In genomic region chr19:912181-913079, GRCh38 we compare ENCODE assay signal across 8 cellular contexts. TPM values are rescaled to one million over a fixed set of nuclear protein-coding genes. Genes with fewer than 3 reads are reported as not detected.
DNase-seq lines count a peak whose midpoint lies in the region; ATAC-seq and TF ChIP-seq lines count a peak whose summit lies in the region.

No MANE protein-coding gene starts in this region.

- TF ChIP-seq CTCF in VCaP (conservative IDR thresholded peaks at IDR 0.05) (no peak), fibroblast of lung (conservative IDR thresholded peaks at IDR 0.05 in 1 of 2, IDR thresholded peaks at IDR 0.05 in 1 of 2; ENCODE audit: low read depth in 1 of 2, low read length in 2 of 2) (no peak)

- no peaks in the 10 kb centered on the region for H4K20me1 ChIP-seq in fibroblast of lung (ENCODE audit: control insufficient read depth, extremely low read depth, insufficient read depth, low read length)

- H3K79me2 ChIP-seq in fibroblast of lung (ENCODE audit: control insufficient read depth, insufficient read depth, low read length) = peaks cover 12% of the 10 kb centered on the region

- peaks cover 14% of the 10 kb centered on the region for H3K36me3 Mint-ChIP-seq in activated CD4-positive, alpha-beta T cell treated with anti-CD3 and anti-CD28 coated beads for 36 hours (ENCODE audit: low read depth)

- ATAC-seq in activated CD4-positive, alpha-beta T cell treated with anti-CD3 and anti-CD28 coated beads for 36 hours = no peak
- no peak for ATAC-seq in GM19467 (IDR thresholded peaks at IDR 0.05; ENCODE audit: unreplicated experiment)
- no peak for ATAC-seq in GM18861 (IDR thresholded peaks at IDR 0.05; ENCODE audit: unreplicated experiment)

- H3K4me3 ChIP-seq in fibroblast of lung (replicated peaks in 1 of 4; ENCODE audit: control extremely low read depth in 1 of 4, insufficient read depth in 1 of 4, low read depth in 3 of 4, low read length in 4 of 4) = peak overlapping the region; percentile 54 to 84 (median 62)
- peak overlapping the region; percentile 77 for H3K4me3 ChIP-seq in rectal smooth muscle tissue (ENCODE audit: low read length)

- peak overlapping the region; percentile 79 for H3K4me3 Mint-ChIP-seq in activated CD4-positive, alpha-beta T cell treated with anti-CD3 and anti-CD28 coated beads for 36 hours

- H3K27ac ChIP-seq in VCaP = peak overlapping the region; percentile 70
- peak overlapping the region; percentile 71 for H3K27ac ChIP-seq in fibroblast of lung (ENCODE audit: insufficient read depth, low read length)
- peak overlapping the region; percentile 55 for H3K27ac ChIP-seq in rectal smooth muscle tissue (ENCODE audit: low read depth, low read length)

- peaks cover 3% of the 10 kb centered on the region for H3K27me3 ChIP-seq in fibroblast of lung (ENCODE audit: control insufficient read depth, insufficient read depth, low read length)
- H3K27me3 ChIP-seq in rectal smooth muscle tissue (ENCODE audit: control insufficient read depth, insufficient read depth, low read length) = peaks cover 5% of the 10 kb centered on the region

- H3K9me3 Mint-ChIP-seq in activated CD4-positive, alpha-beta T cell treated with anti-CD3 and anti-CD28 coated beads for 36 hours (ENCODE audit: low read depth) = no peaks in the 10 kb centered on the region

- H3K27me3 Mint-ChIP-seq in activated CD4-positive, alpha-beta T cell treated with anti-CD3 and anti-CD28 coated beads for 36 hours = no peaks in the 10 kb centered on the region

- H3K27ac Mint-ChIP-seq in activated CD4-positive, alpha-beta T cell treated with anti-CD3 and anti-CD28 coated beads for 36 hours = no peak overlapping the region

- no peak overlapping the region for H2AFZ ChIP-seq in fibroblast of lung (ENCODE audit: low read length)

- H3K9me3 ChIP-seq in fibroblast of lung (ENCODE audit: control insufficient read depth, insufficient read depth, low read depth, low read length) = no peaks in the 10 kb centered on the region

- peaks cover 36% of the 10 kb centered on the region for H3K4me1 Mint-ChIP-seq in activated CD4-positive, alpha-beta T cell treated with anti-CD3 and anti-CD28 coated beads for 36 hours

- POLR2A ChIA-PET in activated CD4-positive, alpha-beta T cell treated with anti-CD3 and anti-CD28 coated beads for 36 hours (lab: Charles Lee) = no interaction called here

- peak overlapping the region; percentile 78 for H3K9ac ChIP-seq in fibroblast of lung (ENCODE audit: insufficient read depth, low read length)
- peak overlapping the region; percentile 90 for H3K9ac ChIP-seq in rectal smooth muscle tissue (ENCODE audit: low read length)

- CTCF ChIA-PET in activated CD4-positive, alpha-beta T cell treated with anti-CD3 and anti-CD28 coated beads for 36 hours (lab: Charles Lee) = no interaction called here

- peak; percentile 50 for DNase-seq in activated CD4-positive, alpha-beta T cell treated with anti-CD3 and anti-CD28 coated beads for 36 hours
- no peak for DNase-seq in activated CD4-positive, alpha-beta T cell treated with anti-CD3 and anti-CD28 coated beads, Interleukin-2, amount 50 U/mL, for 48 hours
- DNase-seq in fibroblast of lung (ENCODE audit: low read depth in 2 of 2) (no peak), HCEC 1CT (no peak)

- H3K4me2 ChIP-seq in fibroblast of lung (ENCODE audit: extremely low read depth, insufficient read depth, low read length) = no peak overlapping the region

- intact Hi-C loops in activated CD4-positive, alpha-beta T cell treated with anti-CD3 and anti-CD28 coated beads for 36 hours (cut with DNase I, micrococcal nuclease) = loop anchor here in 1 of 2 experiments (1.0 kb wide), 2 partner anchors 19 to 115 kb away; partner anchors contain the start of genes MED16, PTBP1 and RNU6-9

- H3K4me1 ChIP-seq in fibroblast of lung (ENCODE audit: control insufficient read depth, extremely low read depth, insufficient read depth, low read length) = peaks cover 6% of the 10 kb centered on the region
- H3K4me1 ChIP-seq in rectal smooth muscle tissue (ENCODE audit: control insufficient read depth, insufficient read depth, low read length) = peaks cover 3% of the 10 kb centered on the region

- H3K36me3 ChIP-seq in fibroblast of lung (ENCODE audit: control insufficient read depth, insufficient read depth, low read length) (no peaks in the 10 kb centered on the region), rectal smooth muscle tissue (ENCODE audit: control insufficient read depth, insufficient read depth, low read length) (no peaks in the 10 kb centered on the region)

RNA-seq across cellular contexts. Expression of gene R3HDM4, which starts 0.6 kb away (rescaled TPM):
- total RNA-seq in activated CD4-positive, alpha-beta T cell treated with anti-CD3 and anti-CD28 coated beads for 36 hours = 10 to 100 TPM; 73.7 to 83.3 TPM
- 13.2 and 13.4 TPM in 2 replicates for total RNA-seq in fibroblast of lung
- polyA plus RNA-seq in fibroblast of lung = 20.9 and 25.5 TPM in 2 replicates
- polyA plus RNA-seq in fibroblast of lung (2012) = 34.2 and 35.6 TPM in 2 replicates
- 30.5 and 33.5 TPM in 2 replicates for polyA minus RNA-seq in fibroblast of lung (ENCODE audit: low replicate concordance)

RNA-seq across cellular contexts. Expression of gene KISS1R, which starts 4.7 kb away (rescaled TPM):
- 10 to 100 TPM; 14.3 to 18.4 TPM for total RNA-seq in activated CD4-positive, alpha-beta T cell treated with anti-CD3 and anti-CD28 coated beads for 36 hours
- total RNA-seq in fibroblast of lung = not detected in 2 replicates
- not detected in 2 replicates for polyA plus RNA-seq in fibroblast of lung
- polyA plus RNA-seq in fibroblast of lung (2012) = not detected in 2 replicates
- polyA minus RNA-seq in fibroblast of lung (ENCODE audit: low replicate concordance) = not detected in 2 replicates

RNA-seq across cellular contexts. Expression of gene ARID3A, which starts 13.4 kb away (rescaled TPM):
- 10 to 100 TPM; 25.1 to 36.0 TPM for total RNA-seq in activated CD4-positive, alpha-beta T cell treated with anti-CD3 and anti-CD28 coated beads for 36 hours
- total RNA-seq in fibroblast of lung = 12.1 and 14.9 TPM in 2 replicates
- polyA plus RNA-seq in fibroblast of lung = 6.4 and 8.7 TPM in 2 replicates
- polyA plus RNA-seq in fibroblast of lung (2012) = 10.5 and 12.5 TPM in 2 replicates
- polyA minus RNA-seq in fibroblast of lung (ENCODE audit: low replicate concordance) = 32.6 and 39.3 TPM in 2 replicates

RNA-seq across cellular contexts. Expression of gene RNU6-9, which starts 19.1 kb away (rescaled TPM):
- not detected for total RNA-seq in activated CD4-positive, alpha-beta T cell treated with anti-CD3 and anti-CD28 coated beads for 36 hours
- not detected in 2 replicates for total RNA-seq in fibroblast of lung
- not detected in 2 replicates for polyA plus RNA-seq in fibroblast of lung
- not detected in 2 replicates for polyA plus RNA-seq in fibroblast of lung (2012)
- polyA minus RNA-seq in fibroblast of lung (ENCODE audit: low replicate concordance) = not detected in 2 replicates

RNA-seq across cellular contexts. Expression of gene MED16, which starts 19.4 kb away (rescaled TPM):
- total RNA-seq in activated CD4-positive, alpha-beta T cell treated with anti-CD3 and anti-CD28 coated beads for 36 hours = 10 to 100 TPM; 52.6 to 70.3 TPM
- total RNA-seq in fibroblast of lung = 24.4 and 35.0 TPM in 2 replicates
- 19.3 and 26.2 TPM in 2 replicates for polyA plus RNA-seq in fibroblast of lung
- 45.7 and 61.2 TPM in 2 replicates for polyA plus RNA-seq in fibroblast of lung (2012)
- polyA minus RNA-seq in fibroblast of lung (ENCODE audit: low replicate concordance) = 39.8 and 51.4 TPM in 2 replicates

Comparison
In these comparisons a context has a peak if more than half of its experiments do, and no peak if none do; other contexts are left out.
1. RNA of gene KISS1R, which starts 4.7 kb away (total RNA-seq): 14.3 to 18.4 TPM in activated CD4-positive, alpha-beta T cell treated with anti-CD3 and anti-CD28 coated beads for 36 hours; not detected in fibroblast of lung; every median in the first group is over 10 times any median in the second.
2. Peak in every context shown above with its lines, with median percentiles within 50 percentile points of each other: H3K27ac ChIP-seq.